In genomic region chr10:77391605-77392235, GRCh38 we compare ENCODE assay signal across 8 cellular contexts.
DNase-seq lines count a peak whose midpoint lies in the region; FAIRE-seq and TF ChIP-seq lines count a peak whose summit lies in the region.

No MANE protein-coding gene starts in this region.

- TF ChIP-seq CTCF in lower leg skin (IDR thresholded peaks at IDR 0.05): no peak

- DNase-seq in DMS53 treated with DMSO at 0.1 percent for 48 hours (lab: John Stamatoyannopoulos, UW; ENCODE audit: unreplicated experiment): peak; percentile 73
- DNase-seq in HTR-8/SVneo (ENCODE audit: insufficient read length, low spot score): peak; percentile 68
- DNase-seq in RCC 7860 (ENCODE audit: low spot score): peak; percentile 76
- peak; percentile 91 for DNase-seq in dedifferentiated amniotic fluid mesenchymal stem cell (ENCODE audit: extremely low spot score)
- DNase-seq in lower leg skin (ENCODE audit: low spot score in 2 of 2): peak; percentile 57 to 94
- DNase-seq in substantia nigra (lab: John Stamatoyannopoulos, UW): peak in 40 of 49 donors; percentile 13 to 79 (median 54)
- DNase-seq in T-helper 9 cell: no peak
- no peak for DNase-seq in central memory CD4-positive, alpha-beta T cell

- TF ChIP-seq POLR2A in lower leg skin (IDR thresholded peaks at IDR 0.05): no peak

- 15 to 20% methylated on average over 12 of the region's 12 CpGs for WGBS in lower leg skin, 2 donors

- H3K27ac ChIP-seq in substantia nigra (ENCODE audit: low read depth, low read length, poor library complexity, severe bottlenecking): no peak overlapping the region

- intact Hi-C loops in lower leg skin (cut with DNase I; ENCODE audit: low total_unique reads): loop anchor here (2.0 kb wide), 1 partner anchor 247 kb away; no protein-coding TSS in a partner anchor

- FAIRE-seq in HTR-8/SVneo (lab: Jason Lieb, UNC): peak; percentile 72
- FAIRE-seq in RCC 7860 (lab: Jason Lieb, UNC): no peak

- H3K4me3 ChIP-seq in lower leg skin (ENCODE audit: low read depth, poor library complexity, severe bottlenecking): no peak overlapping the region

Comparison
In these comparisons a context has a peak if more than half of its experiments do, and no peak if none do; other contexts are left out.
1. DNase-seq: peak in DMS53 treated with DMSO at 0.1 percent for 48 hours (single experiment), HTR-8/SVneo (single experiment), RCC 7860 (single experiment), dedifferentiated amniotic fluid mesenchymal stem cell (single experiment), lower leg skin (2 of 2) and substantia nigra (40 of 49); none in T-helper 9 cell (single experiment) and central memory CD4-positive, alpha-beta T cell (single experiment).